Comparison of ENCODE assay signal across 18 cellular contexts in the genomic region with DNA sequence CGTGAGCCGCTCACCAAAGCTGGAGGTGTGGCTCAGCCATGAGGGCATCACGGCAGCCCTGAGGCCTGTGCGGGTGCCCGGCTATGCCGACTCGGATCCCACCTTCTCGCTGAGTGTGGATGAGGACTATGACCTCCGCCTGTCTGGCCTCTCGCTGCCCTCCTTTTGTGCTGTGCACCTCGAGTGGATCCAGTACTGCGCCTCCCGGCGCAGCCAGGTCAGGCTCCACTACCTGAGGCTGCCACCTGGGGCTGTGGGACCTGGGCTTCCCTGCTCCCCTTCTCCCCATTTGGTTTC. TPM values are rescaled to one million over a fixed set of nuclear protein-coding genes. Genes with fewer than 3 reads are reported as not detected.
A peak's percentile ranks its signal among the peaks of the same experiment; 100 is the strongest.
DNase-seq lines count a peak whose midpoint lies in the region; ATAC-seq lines count a peak whose summit lies in the region.
"Had no signal": no experiment of that assay in that cellular context is flagged by ENCODE, and none has a peak within 500 bp of the region (broad histone marks: within the 10 kb centered on the region; RNA-seq: fewer than 3 reads in every experiment).

No MANE protein-coding gene starts in this region.

- H3K4me1 ChIP-seq in CD4-positive, CD25-positive, alpha-beta regulatory T cell (ENCODE audit: control insufficient read depth, insufficient read depth, low read length, poor library complexity, severe bottlenecking), result peaks cover 25% of the 10 kb centered on the region

- CTCF ChIA-PET in activated CD4-positive, alpha-beta memory T cell treated with anti-CD3 and anti-CD28 coated beads, Interleukin-2, amount 10 ng/mL, durations not matched to agents 7 days and 5 days (lab: Charles Lee), result no interaction called here
- CTCF ChIA-PET in activated CD4-positive, alpha-beta memory T cell treated with anti-CD3 and anti-CD28 coated beads for 36 hours (lab: Charles Lee), result interaction anchor here (1.3 kb wide), 1 partner anchor 146 kb away, joined by 4 read pairs; no protein-coding TSS in a partner anchor
- CTCF ChIA-PET in activated CD8-positive, alpha-beta T cell treated with anti-CD3 and anti-CD28 coated beads, Interleukin-2, amount 10 ng/mL, durations not matched to agents 7 days and 5 days (lab: Charles Lee), result no interaction called here

- intact Hi-C loops in activated CD4-positive, alpha-beta memory T cell treated with anti-CD3 and anti-CD28 coated beads for 36 hours (cut with micrococcal nuclease), result no loop called here

- no peak overlapping the region for H3K4me3 Mint-ChIP-seq in activated CD4-positive, alpha-beta memory T cell treated with anti-CD3 and anti-CD28 coated beads, Interleukin-2, amount 10 ng/mL, durations not matched to agents 7 days and 5 days
- no peak overlapping the region for H3K4me3 Mint-ChIP-seq in activated CD4-positive, alpha-beta memory T cell treated with anti-CD3 and anti-CD28 coated beads for 36 hours
- H3K4me3 Mint-ChIP-seq in CD4-positive, CD25-positive, alpha-beta regulatory T cell, result no peak overlapping the region
- no peak overlapping the region for H3K4me3 Mint-ChIP-seq in activated CD8-positive, alpha-beta T cell treated with anti-CD3 and anti-CD28 coated beads, Interleukin-2, amount 10 ng/mL, durations not matched to agents 7 days and 5 days
- peak overlapping the region in 2 of 10 donors; percentile 29 to 34 for H3K4me3 Mint-ChIP-seq in naive thymus-derived CD8-positive, alpha-beta T cell
- H3K4me3 Mint-ChIP-seq: CD14-positive monocyte, HFFc6 had no signal

- H3K27me3 ChIP-seq in CD4-positive, CD25-positive, alpha-beta regulatory T cell (ENCODE audit: control insufficient read depth, insufficient read depth, low read length), result no peaks in the 10 kb centered on the region

- no peaks in the 10 kb centered on the region for H3K9me3 ChIP-seq in CD4-positive, CD25-positive, alpha-beta regulatory T cell (ENCODE audit: control insufficient read depth in 2 of 2, low read length in 2 of 2)

- POLR2A ChIA-PET in activated CD4-positive, alpha-beta memory T cell treated with anti-CD3 and anti-CD28 coated beads, Interleukin-2, amount 10 ng/mL, durations not matched to agents 7 days and 5 days (lab: Charles Lee), result interaction anchor here (1.4 to 2.4 kb wide), 3 partner anchors 17 to 20 kb away, joined by 5 to 11 read pairs (median 10); a partner anchor contains a TSS
- POLR2A ChIA-PET in activated CD4-positive, alpha-beta memory T cell treated with anti-CD3 and anti-CD28 coated beads for 36 hours (lab: Charles Lee), result interaction anchor here (1.8 kb wide), 1 partner anchor 11 kb away, joined by 8 read pairs; no protein-coding TSS in a partner anchor
- POLR2A ChIA-PET in activated CD8-positive, alpha-beta T cell treated with anti-CD3 and anti-CD28 coated beads, Interleukin-2, amount 10 ng/mL, durations not matched to agents 7 days and 5 days (lab: Charles Lee), result interaction anchor here (1.0 to 1.4 kb wide), 3 partner anchors 9 to 19 kb away, joined by 3 to 4 read pairs (median 3); a partner anchor contains a TSS
- POLR2A ChIA-PET in naive thymus-derived CD8-positive, alpha-beta T cell (lab: Charles Lee), result interaction anchor here (0.5 to 38.5 kb wide), 3 partner anchors 9 to 253 kb away, joined by 3 to 1068 read pairs (median 3); a partner anchor contains a TSS

- peaks cover 48% of the 10 kb centered on the region for H3K36me3 ChIP-seq in CD4-positive, CD25-positive, alpha-beta regulatory T cell (ENCODE audit: control insufficient read depth, insufficient read depth, low read length)

- H3K27ac Mint-ChIP-seq in activated CD4-positive, alpha-beta memory T cell treated with anti-CD3 and anti-CD28 coated beads, Interleukin-2, amount 10 ng/mL, durations not matched to agents 7 days and 5 days, result peak overlapping the region; percentile 74
- H3K27ac Mint-ChIP-seq in activated CD4-positive, alpha-beta memory T cell treated with anti-CD3 and anti-CD28 coated beads for 36 hours, result no peak overlapping the region
- peak overlapping the region in 1 of 3 donors; percentile 60 for H3K27ac Mint-ChIP-seq in CD4-positive, CD25-positive, alpha-beta regulatory T cell
- peak overlapping the region; percentile 86 for H3K27ac Mint-ChIP-seq in activated CD8-positive, alpha-beta T cell treated with anti-CD3 and anti-CD28 coated beads, Interleukin-2, amount 10 ng/mL, durations not matched to agents 7 days and 5 days
- peak overlapping the region in 7 of 10 donors; percentile 67 to 88 (median 86) for H3K27ac Mint-ChIP-seq in naive thymus-derived CD8-positive, alpha-beta T cell
- H3K27ac Mint-ChIP-seq: HFFc6 had no signal

- H3K27ac ChIP-seq in CD4-positive, CD25-positive, alpha-beta regulatory T cell (ENCODE audit: insufficient read depth, low read length, poor library complexity, severe bottlenecking), result peak overlapping the region; percentile 14
- H3K27ac ChIP-seq: PC-9 had no signal

- no peaks in the 10 kb centered on the region for H3K27me3 Mint-ChIP-seq in activated CD4-positive, alpha-beta memory T cell treated with anti-CD3 and anti-CD28 coated beads, Interleukin-2, amount 10 ng/mL, durations not matched to agents 7 days and 5 days
- H3K27me3 Mint-ChIP-seq in activated CD4-positive, alpha-beta memory T cell treated with anti-CD3 and anti-CD28 coated beads for 36 hours, result no peaks in the 10 kb centered on the region
- no peaks in the 10 kb centered on the region for H3K27me3 Mint-ChIP-seq in CD4-positive, CD25-positive, alpha-beta regulatory T cell
- no peaks in the 10 kb centered on the region for H3K27me3 Mint-ChIP-seq in activated CD8-positive, alpha-beta T cell treated with anti-CD3 and anti-CD28 coated beads, Interleukin-2, amount 10 ng/mL, durations not matched to agents 7 days and 5 days (ENCODE audit: low read depth)
- H3K27me3 Mint-ChIP-seq in naive thymus-derived CD8-positive, alpha-beta T cell, result no peaks in the 10 kb centered on the region

- no peak for DNase-seq in activated CD4-positive, alpha-beta memory T cell treated with anti-CD3 and anti-CD28 coated beads, Interleukin-2, amount 10 ng/mL, durations not matched to agents 7 days and 5 days
- DNase-seq in activated CD4-positive, alpha-beta memory T cell treated with anti-CD3 and anti-CD28 coated beads for 36 hours, result no peak
- no peak for DNase-seq in CD4-positive, CD25-positive, alpha-beta regulatory T cell
- DNase-seq in activated CD8-positive, alpha-beta T cell treated with anti-CD3 and anti-CD28 coated beads, Interleukin-2, amount 10 ng/mL, durations not matched to agents 7 days and 5 days, result no peak
- DNase-seq in naive thymus-derived CD8-positive, alpha-beta T cell, result no peak
- DNase-seq in DMS53 treated with DMSO at 0.1 percent for 48 hours (lab: John Stamatoyannopoulos, UW; ENCODE audit: unreplicated experiment), result no peak
- DNase-seq in NCI-H510A (lab: John Stamatoyannopoulos, UW), result no peak
- DNase-seq in NK-92 treated with Interleukin-12 subunit alpha and Interleukin-12 subunit beta, amount 100 ng/mL, for 24 hours (lab: John Stamatoyannopoulos, UW), result no peak
- DNase-seq: HFFc6, KG1, NCI-H1105 treated with DMSO at 0.1 percent for 48 hours, NCI-H187, Right ventricle myocardium superior had no signal

- H3K4me3 ChIP-seq in CD4-positive, CD25-positive, alpha-beta regulatory T cell (ENCODE audit: low read depth, low read length), result no peak overlapping the region
- H3K4me3 ChIP-seq: PC-9 had no signal

- H3K36me3 Mint-ChIP-seq in activated CD4-positive, alpha-beta memory T cell treated with anti-CD3 and anti-CD28 coated beads, Interleukin-2, amount 10 ng/mL, durations not matched to agents 7 days and 5 days (ENCODE audit: low read depth), result peaks cover 50% of the 10 kb centered on the region
- H3K36me3 Mint-ChIP-seq in activated CD4-positive, alpha-beta memory T cell treated with anti-CD3 and anti-CD28 coated beads for 36 hours, result peaks cover 23% of the 10 kb centered on the region
- H3K36me3 Mint-ChIP-seq in CD4-positive, CD25-positive, alpha-beta regulatory T cell, result peaks cover 15% of the 10 kb centered on the region
- H3K36me3 Mint-ChIP-seq in activated CD8-positive, alpha-beta T cell treated with anti-CD3 and anti-CD28 coated beads, Interleukin-2, amount 10 ng/mL, durations not matched to agents 7 days and 5 days (ENCODE audit: low read depth), result peaks cover 47% of the 10 kb centered on the region
- H3K36me3 Mint-ChIP-seq in naive thymus-derived CD8-positive, alpha-beta T cell, result peaks cover 0 to 34% (median 2%) of the 10 kb centered on the region in 3 donors

- no peak for ATAC-seq in CD4-positive, CD25-positive, alpha-beta regulatory T cell (ENCODE audit: low read depth in 2 of 2)
- no peak for ATAC-seq in activated CD8-positive, alpha-beta T cell treated with anti-CD3 and anti-CD28 coated beads, Interleukin-2, amount 10 ng/mL, durations not matched to agents 7 days and 5 days
- ATAC-seq in naive thymus-derived CD8-positive, alpha-beta T cell, result no peak

- H3K9me3 Mint-ChIP-seq in activated CD4-positive, alpha-beta memory T cell treated with anti-CD3 and anti-CD28 coated beads, Interleukin-2, amount 10 ng/mL, durations not matched to agents 7 days and 5 days, result no peaks in the 10 kb centered on the region
- H3K9me3 Mint-ChIP-seq in activated CD4-positive, alpha-beta memory T cell treated with anti-CD3 and anti-CD28 coated beads for 36 hours, result no peaks in the 10 kb centered on the region
- no peaks in the 10 kb centered on the region for H3K9me3 Mint-ChIP-seq in CD4-positive, CD25-positive, alpha-beta regulatory T cell
- H3K9me3 Mint-ChIP-seq in activated CD8-positive, alpha-beta T cell treated with anti-CD3 and anti-CD28 coated beads, Interleukin-2, amount 10 ng/mL, durations not matched to agents 7 days and 5 days (ENCODE audit: insufficient read depth), result no peaks in the 10 kb centered on the region
- H3K9me3 Mint-ChIP-seq in naive thymus-derived CD8-positive, alpha-beta T cell, result no peaks in the 10 kb centered on the region
- H3K9me3 Mint-ChIP-seq: CD14-positive monocyte, HFFc6 had no signal

- peaks cover 39% of the 10 kb centered on the region for H3K4me1 Mint-ChIP-seq in activated CD4-positive, alpha-beta memory T cell treated with anti-CD3 and anti-CD28 coated beads, Interleukin-2, amount 10 ng/mL, durations not matched to agents 7 days and 5 days
- peaks cover 17% of the 10 kb centered on the region for H3K4me1 Mint-ChIP-seq in activated CD4-positive, alpha-beta memory T cell treated with anti-CD3 and anti-CD28 coated beads for 36 hours (ENCODE audit: low read depth)
- H3K4me1 Mint-ChIP-seq in CD4-positive, CD25-positive, alpha-beta regulatory T cell, result peaks cover 0 to 34% (median 16%) of the 10 kb centered on the region in 4 donors
- peaks cover 45% of the 10 kb centered on the region for H3K4me1 Mint-ChIP-seq in activated CD8-positive, alpha-beta T cell treated with anti-CD3 and anti-CD28 coated beads, Interleukin-2, amount 10 ng/mL, durations not matched to agents 7 days and 5 days (ENCODE audit: low read depth)
- H3K4me1 Mint-ChIP-seq in naive thymus-derived CD8-positive, alpha-beta T cell, result peaks cover 10 to 33% (median 31%) of the 10 kb centered on the region in 4 donors

RNA-seq across cellular contexts. Expression of a gene that starts 3.8 kb away (rescaled TPM):
- total RNA-seq in activated CD4-positive, alpha-beta memory T cell treated with anti-CD3 and anti-CD28 coated beads, Interleukin-2, amount 10 ng/mL, durations not matched to agents 7 days and 5 days, result 100 to 1,000 TPM; 201 to 205 TPM
- 100 to 1,000 TPM; 163 to 167 TPM for total RNA-seq in activated CD4-positive, alpha-beta memory T cell treated with anti-CD3 and anti-CD28 coated beads for 36 hours
- 200 TPM for total RNA-seq in CD4-positive, CD25-positive, alpha-beta regulatory T cell
- polyA plus RNA-seq in CD4-positive, CD25-positive, alpha-beta regulatory T cell, result 10 to 100 TPM; 74.7 to 91.5 (median 83.1) TPM
- 100 to 1,000 TPM; 245 to 274 TPM for total RNA-seq in activated CD8-positive, alpha-beta T cell treated with anti-CD3 and anti-CD28 coated beads, Interleukin-2, amount 10 ng/mL, durations not matched to agents 7 days and 5 days
- total RNA-seq in naive thymus-derived CD8-positive, alpha-beta T cell, result 100 to 1,000 TPM; 155 to 157 TPM
- 100 to 1,000 TPM; 118 to 238 (median 140) TPM for polyA plus RNA-seq in naive thymus-derived CD8-positive, alpha-beta T cell

RNA-seq across cellular contexts. Expression of a gene that starts 18.5 kb away (rescaled TPM):
- total RNA-seq in activated CD4-positive, alpha-beta memory T cell treated with anti-CD3 and anti-CD28 coated beads, Interleukin-2, amount 10 ng/mL, durations not matched to agents 7 days and 5 days, result 10 to 100 TPM; 39.8 to 40.3 TPM
- total RNA-seq in activated CD4-positive, alpha-beta memory T cell treated with anti-CD3 and anti-CD28 coated beads for 36 hours, result 10 to 100 TPM; 29.8 to 32.1 TPM
- 61.3 TPM for total RNA-seq in CD4-positive, CD25-positive, alpha-beta regulatory T cell
- polyA plus RNA-seq in CD4-positive, CD25-positive, alpha-beta regulatory T cell, result 1 to 10 TPM; 1.9 to 2.6 (median 2.2) TPM
- total RNA-seq in activated CD8-positive, alpha-beta T cell treated with anti-CD3 and anti-CD28 coated beads, Interleukin-2, amount 10 ng/mL, durations not matched to agents 7 days and 5 days, result 10 to 100 TPM; 50.1 to 54.8 TPM
- total RNA-seq in naive thymus-derived CD8-positive, alpha-beta T cell, result 10 to 100 TPM; 57.4 to 64.2 TPM
- polyA plus RNA-seq in naive thymus-derived CD8-positive, alpha-beta T cell, result 1 to 10 TPM in 2 of 3 donors, under 1 TPM in 1; 0.96 to 6.5 (median 2.2) TPM

RNA-seq across cellular contexts. Expression of a gene that starts 20.1 kb away (rescaled TPM):
- total RNA-seq in activated CD4-positive, alpha-beta memory T cell treated with anti-CD3 and anti-CD28 coated beads, Interleukin-2, amount 10 ng/mL, durations not matched to agents 7 days and 5 days, result 10 to 100 TPM; 67.2 to 71.8 TPM
- 10 to 100 TPM; 56.7 to 62.6 TPM for total RNA-seq in activated CD4-positive, alpha-beta memory T cell treated with anti-CD3 and anti-CD28 coated beads for 36 hours
- total RNA-seq in CD4-positive, CD25-positive, alpha-beta regulatory T cell, result 73.1 TPM
- polyA plus RNA-seq in CD4-positive, CD25-positive, alpha-beta regulatory T cell, result 10 to 100 TPM in 2 of 4 donors, 1 to 10 TPM in 2; 8.1 to 11.6 (median 9.8) TPM
- total RNA-seq in activated CD8-positive, alpha-beta T cell treated with anti-CD3 and anti-CD28 coated beads, Interleukin-2, amount 10 ng/mL, durations not matched to agents 7 days and 5 days, result 10 to 100 TPM; 56.7 to 66.5 TPM
- total RNA-seq in naive thymus-derived CD8-positive, alpha-beta T cell, result 10 to 100 TPM; 61.6 to 66.3 TPM
- 10 to 100 TPM in 2 of 3 donors, 1 to 10 TPM in 1; 8.7 to 20.5 (median 12.7) TPM for polyA plus RNA-seq in naive thymus-derived CD8-positive, alpha-beta T cell

RNA-seq across cellular contexts. Expression of a gene that starts 28.6 kb away (rescaled TPM):
- total RNA-seq in activated CD4-positive, alpha-beta memory T cell treated with anti-CD3 and anti-CD28 coated beads, Interleukin-2, amount 10 ng/mL, durations not matched to agents 7 days and 5 days, result 100 to 1,000 TPM in 1 of 2 experiments, 10 to 100 TPM in 1; 91.2 to 102 TPM
- total RNA-seq in activated CD4-positive, alpha-beta memory T cell treated with anti-CD3 and anti-CD28 coated beads for 36 hours, result 10 to 100 TPM; 74.9 to 76.5 TPM
- total RNA-seq in CD4-positive, CD25-positive, alpha-beta regulatory T cell, result 295 TPM
- 10 to 100 TPM; 40.3 to 66.1 (median 53.3) TPM for polyA plus RNA-seq in CD4-positive, CD25-positive, alpha-beta regulatory T cell
- total RNA-seq in activated CD8-positive, alpha-beta T cell treated with anti-CD3 and anti-CD28 coated beads, Interleukin-2, amount 10 ng/mL, durations not matched to agents 7 days and 5 days, result 10 to 100 TPM; 72.5 to 82.4 TPM
- 100 to 1,000 TPM; 175 to 184 TPM for total RNA-seq in naive thymus-derived CD8-positive, alpha-beta T cell
- polyA plus RNA-seq in naive thymus-derived CD8-positive, alpha-beta T cell, result 10 to 100 TPM; 38.4 to 69.8 (median 56.6) TPM

RNA-seq across cellular contexts. Expression of a gene that starts 38.5 kb away (rescaled TPM):
- 1 to 10 TPM in 1 of 2 experiments, under 1 TPM in 1; 0.80 to 1.0 TPM for total RNA-seq in activated CD4-positive, alpha-beta memory T cell treated with anti-CD3 and anti-CD28 coated beads, Interleukin-2, amount 10 ng/mL, durations not matched to agents 7 days and 5 days
- under 1 TPM; 0.29 to 0.31 TPM for total RNA-seq in activated CD4-positive, alpha-beta memory T cell treated with anti-CD3 and anti-CD28 coated beads for 36 hours
- total RNA-seq in CD4-positive, CD25-positive, alpha-beta regulatory T cell, result 5.5 TPM
- 1 to 10 TPM in 1 of 4 donors, under 1 TPM in 2, not detected in 1; 0.19 to 1.5 (median 0.76) TPM for polyA plus RNA-seq in CD4-positive, CD25-positive, alpha-beta regulatory T cell
- total RNA-seq in activated CD8-positive, alpha-beta T cell treated with anti-CD3 and anti-CD28 coated beads, Interleukin-2, amount 10 ng/mL, durations not matched to agents 7 days and 5 days, result under 1 TPM; 0.95 to 0.99 TPM
- 1 to 10 TPM; 2.4 to 5.0 TPM for total RNA-seq in naive thymus-derived CD8-positive, alpha-beta T cell
- under 1 TPM in 1 of 3 donors, not detected in 2; 0.34 TPM for polyA plus RNA-seq in naive thymus-derived CD8-positive, alpha-beta T cell
- total RNA-seq: A172, H4, MCF 10A, PC-9 had no signal
- polyA plus RNA-seq: CD14-positive monocyte had no signal
